ENCODE assay signal across 17 cellular contexts in genomic region chr10:130045801-130046321, GRCh38.
DNase-seq lines count a peak whose midpoint lies in the region; ATAC-seq, FAIRE-seq and TF ChIP-seq lines count a peak whose summit lies in the region.
"Had no signal": no experiment of that assay in that cellular context is flagged by ENCODE, and none has a peak within 500 bp of the region (broad histone marks: within the 10 kb centered on the region; RNA-seq: fewer than 3 reads in every experiment).

No MANE protein-coding gene starts in this region.

- no peak overlapping the region for H2AFZ ChIP-seq in K562 (ENCODE audit: low read depth, low read length)
- H2AFZ ChIP-seq: GM23338 had no signal

- H3K27me3 ChIP-seq in K562 (ENCODE audit: control insufficient read depth in 2 of 2, insufficient read depth in 2 of 2, low read length in 2 of 2): peaks cover 4 to 21% of the 10 kb centered on the region in 2 experiments; a peak in 4 of 5 replicates
- H3K27me3 ChIP-seq in upper lobe of right lung: peaks cover 5% of the 10 kb centered on the region

- H3K27ac Mint-ChIP-seq in natural killer cell: no peak overlapping the region
- no peak overlapping the region for H3K27ac Mint-ChIP-seq in natural killer cell treated with Interleukin-12 subunit alpha and Interleukin-12 subunit beta and Interleukin-15 and Interleukin-18, amount 100 ng/mL, for 72 hours
- H3K27ac Mint-ChIP-seq: CD8-positive, alpha-beta T cell; GM23338; H9 had no signal

- H3K4me1 ChIP-seq in K562 (replicated peaks in 1 of 2; ENCODE audit: control insufficient read depth in 2 of 2, insufficient read depth in 2 of 2, low read length in 2 of 2): peaks cover 0 to 11% of the 10 kb centered on the region in 2 experiments; a peak in 2 of 5 replicates
- H3K4me1 ChIP-seq in kidney (ENCODE audit: control insufficient read depth in 1 of 2, insufficient read depth in 1 of 2, low read depth in 1 of 2, low read length in 2 of 2): no peaks in the 10 kb centered on the region
- H3K4me1 ChIP-seq in upper lobe of right lung: no peaks in the 10 kb centered on the region

- H3K9ac ChIP-seq in K562 (ENCODE audit: insufficient read depth in 1 of 2, low read depth in 2 of 2, low read length in 2 of 2) (no peak overlapping the region), kidney (ENCODE audit: low read length in 2 of 2) (no peak overlapping the region)

- H3K4me2 ChIP-seq in K562 (ENCODE audit: insufficient read depth, low read length): no peak overlapping the region
- H3K4me2 ChIP-seq: GM23338 had no signal

- H3K36me3 Mint-ChIP-seq in natural killer cell: no peaks in the 10 kb centered on the region
- no peaks in the 10 kb centered on the region for H3K36me3 Mint-ChIP-seq in natural killer cell treated with Interleukin-12 subunit alpha and Interleukin-12 subunit beta and Interleukin-15 and Interleukin-18, amount 100 ng/mL, for 72 hours
- H3K36me3 Mint-ChIP-seq: CD14-positive monocyte; CD8-positive, alpha-beta T cell had no signal

- 0% methylated on average over 1 of the region's 43 CpGs for WGBS in K562 (ENCODE audit: insufficient coverage, low coverage, missing lambda C conversion rate)

- CTCF ChIA-PET in K562 (lab: Yijun Ruan, JAX; ENCODE audit: low intra/inter-chr PET ratio): no interaction called here

- no peaks in the 10 kb centered on the region for H3K9me3 Mint-ChIP-seq in natural killer cell
- H3K9me3 Mint-ChIP-seq in natural killer cell treated with Interleukin-12 subunit alpha and Interleukin-12 subunit beta and Interleukin-15 and Interleukin-18, amount 100 ng/mL, for 72 hours: no peaks in the 10 kb centered on the region
- H3K9me3 Mint-ChIP-seq: CD8-positive, alpha-beta T cell; GM23338; H9 had no signal

- ATAC-seq in natural killer cell: no peak
- no peak for ATAC-seq in natural killer cell treated with Interleukin-12 subunit alpha and Interleukin-12 subunit beta and Interleukin-15 and Interleukin-18, amount 100 ng/mL, for 72 hours
- ATAC-seq in K562: no peak
- ATAC-seq in upper lobe of right lung: peak; percentile 14
- ATAC-seq in HG03469 (IDR thresholded peaks at IDR 0.05; ENCODE audit: unreplicated experiment): no peak
- ATAC-seq: CD8-positive, alpha-beta T cell had no signal

- intact Hi-C loops in natural killer cell (cut with micrococcal nuclease): no loop called here
- intact Hi-C loops in K562 (cut with micrococcal nuclease): no loop called here
- intact Hi-C loops in kidney (cut with DNase I): no loop called here
- intact Hi-C loops in upper lobe of right lung (cut with DNase I): no loop called here

- FAIRE-seq in K562 (lab: Jason Lieb, UNC) (no peak), kidney (lab: Jason Lieb, UNC) (no peak)
- FAIRE-seq: D721Med, GM12892 had no signal

- in situ Hi-C loops in K562 (cut with MboI): no loop called here

- H3K4me1 Mint-ChIP-seq in natural killer cell: no peaks in the 10 kb centered on the region
- no peaks in the 10 kb centered on the region for H3K4me1 Mint-ChIP-seq in natural killer cell treated with Interleukin-12 subunit alpha and Interleukin-12 subunit beta and Interleukin-15 and Interleukin-18, amount 100 ng/mL, for 72 hours (ENCODE audit: low read depth in 2 of 2)
- H3K4me1 Mint-ChIP-seq: CD14-positive monocyte had no signal

- H3K9me3 ChIP-seq in K562 (replicated peaks; ENCODE audit: control insufficient read depth, insufficient read depth, low read depth, low read length): no peaks in the 10 kb centered on the region
- no peaks in the 10 kb centered on the region for H3K9me3 ChIP-seq in kidney (ENCODE audit: control insufficient read depth in 1 of 2, low read length in 2 of 2)
- no peaks in the 10 kb centered on the region for H3K9me3 ChIP-seq in upper lobe of right lung

- TF ChIP-seq EP300 in K562 (IDR thresholded peaks at IDR 0.05; ENCODE audit: low read length): no peak

- POLR2A ChIA-PET in K562 (lab: Yijun Ruan, JAX): no interaction called here

- BruUV-seq in K562 (replicated peaks; lab: Mats Ljungman, UMichigan): no TSS peak

- DNase-seq in natural killer cell: peak; percentile 4
- DNase-seq in natural killer cell treated with Interleukin-12 subunit alpha and Interleukin-12 subunit beta and Interleukin-15 and Interleukin-18, amount 100 ng/mL, for 72 hours (ENCODE audit: low spot score): no peak
- DNase-seq in K562 (ENCODE audit: extremely low read depth in 1 of 4, low spot score in 3 of 4): no peak
- DNase-seq in kidney: peak; percentile 74
- peak; percentile 60 for DNase-seq in upper lobe of right lung
- no peak for DNase-seq in AML-193 (lab: John Stamatoyannopoulos, UW)
- DNase-seq in amygdala (lab: John Stamatoyannopoulos, UW): no peak
- DNase-seq: COR-L47, GDM1, IMR-90 had no signal

- no peaks in the 10 kb centered on the region for H3K9me1 ChIP-seq in K562 (ENCODE audit: control insufficient read depth, insufficient read depth, low read length)

- TF ChIP-seq RAD21 in K562 (CRISPR knock-in tag; conservative IDR thresholded peaks at IDR 0.05 in 1 of 2, IDR thresholded peaks at IDR 0.05 in 1 of 2): no peak

- H4K20me1 ChIP-seq in K562 (replicated peaks; ENCODE audit: control insufficient read depth, insufficient read depth, low read length): no peaks in the 10 kb centered on the region; the same call in 1 of the 2 replicates

- TF ChIP-seq CTCF in natural killer cell (IDR thresholded peaks at IDR 0.05): no peak
- TF ChIP-seq CTCF in K562 (IDR thresholded peaks at IDR 0.05 in 2 of 3, conservative IDR thresholded peaks at IDR 0.05 in 1 of 3; ENCODE audit: insufficient read depth in 2 of 3, low read depth in 1 of 3, low read length in 3 of 3): no peak
- no peak for TF ChIP-seq CTCF in kidney (IDR thresholded peaks at IDR 0.05; ENCODE audit: borderline replicate concordance, extremely low read depth, insufficient read depth)
- TF ChIP-seq CTCF in upper lobe of right lung (IDR thresholded peaks at IDR 0.05): no peak

- no peak overlapping the region for H3K27ac ChIP-seq in K562 (ENCODE audit: extremely low read depth, low read depth, low read length)
- no peak overlapping the region for H3K27ac ChIP-seq in kidney (ENCODE audit: low read depth in 2 of 2, low read length in 2 of 2)
- no peak overlapping the region for H3K27ac ChIP-seq in upper lobe of right lung

- no peak overlapping the region for H3K4me3 ChIP-seq in K562
- H3K4me3 ChIP-seq in kidney (ENCODE audit: low read length in 2 of 2): no peak overlapping the region
- no peak overlapping the region for H3K4me3 ChIP-seq in upper lobe of right lung
- H3K4me3 ChIP-seq: GM23338 had no signal

- H3K79me2 ChIP-seq in K562 (ENCODE audit: control insufficient read depth, insufficient read depth, low read length): no peaks in the 10 kb centered on the region

- no peak overlapping the region for H3K4me3 Mint-ChIP-seq in natural killer cell
- H3K4me3 Mint-ChIP-seq in natural killer cell treated with Interleukin-12 subunit alpha and Interleukin-12 subunit beta and Interleukin-15 and Interleukin-18, amount 100 ng/mL, for 72 hours: no peak overlapping the region
- H3K4me3 Mint-ChIP-seq: CD14-positive monocyte; CD8-positive, alpha-beta T cell; GM23338; H9 had no signal

- peaks cover 2 to 20% of the 10 kb centered on the region in 2 donors for H3K27me3 Mint-ChIP-seq in natural killer cell (ENCODE audit: low read depth in 2 of 2)
- H3K27me3 Mint-ChIP-seq in natural killer cell treated with Interleukin-12 subunit alpha and Interleukin-12 subunit beta and Interleukin-15 and Interleukin-18, amount 100 ng/mL, for 72 hours: peaks cover 4 to 5% of the 10 kb centered on the region in 2 donors

- TF ChIP-seq POLR2A in K562 (conservative IDR thresholded peaks at IDR 0.05): no peak

- H3K36me3 ChIP-seq in K562 (ENCODE audit: control insufficient read depth, insufficient read depth, low read length) (no peaks in the 10 kb centered on the region), kidney (ENCODE audit: control insufficient read depth in 1 of 2, insufficient read depth in 2 of 2, low read length in 2 of 2) (no peaks in the 10 kb centered on the region), upper lobe of right lung (no peaks in the 10 kb centered on the region)

TF ChIP-seq in K562, 482 proteins besides CTCF, POLR2A, EP300 and RAD21 (continues in another document):
- no peak for TF ChIP-seq KDM2B (CRISPR knock-in tag; IDR thresholded peaks at IDR 0.05)

Comparison
In these comparisons a context has a peak if more than half of its experiments do, and no peak if none do; other contexts are left out.
1. DNase-seq: peak in natural killer cell (single experiment), kidney (single experiment) and upper lobe of right lung (single experiment); none in natural killer cell treated with Interleukin-12 subunit alpha and Interleukin-12 subunit beta and Interleukin-15 and Interleukin-18, amount 100 ng/mL, for 72 hours (single experiment), K562 (0 of 4), AML-193 (0 of 2) and amygdala (0 of 56).